In genomic region chr1:10398734-10399486, GRCh38 we compare ENCODE assay signal across 1 cellular context.
A peak's percentile ranks its signal among the peaks of the same experiment; 100 is the strongest.
TF ChIP-seq lines count a peak whose summit lies in the region.

Gene PGD (plus strand): TSS chr1:10399064. CDS start chr1:10399118, 54 bp downstream.

TF ChIP-seq in A549, 52 proteins besides CTCF, POLR2A, EP300 and RAD21 (continued from another document):
- TF ChIP-seq PBX3 (IDR thresholded peaks at IDR 0.05), result peak; percentile 91
